9 cellular contexts compared by ENCODE assay signal in the genomic region with DNA sequence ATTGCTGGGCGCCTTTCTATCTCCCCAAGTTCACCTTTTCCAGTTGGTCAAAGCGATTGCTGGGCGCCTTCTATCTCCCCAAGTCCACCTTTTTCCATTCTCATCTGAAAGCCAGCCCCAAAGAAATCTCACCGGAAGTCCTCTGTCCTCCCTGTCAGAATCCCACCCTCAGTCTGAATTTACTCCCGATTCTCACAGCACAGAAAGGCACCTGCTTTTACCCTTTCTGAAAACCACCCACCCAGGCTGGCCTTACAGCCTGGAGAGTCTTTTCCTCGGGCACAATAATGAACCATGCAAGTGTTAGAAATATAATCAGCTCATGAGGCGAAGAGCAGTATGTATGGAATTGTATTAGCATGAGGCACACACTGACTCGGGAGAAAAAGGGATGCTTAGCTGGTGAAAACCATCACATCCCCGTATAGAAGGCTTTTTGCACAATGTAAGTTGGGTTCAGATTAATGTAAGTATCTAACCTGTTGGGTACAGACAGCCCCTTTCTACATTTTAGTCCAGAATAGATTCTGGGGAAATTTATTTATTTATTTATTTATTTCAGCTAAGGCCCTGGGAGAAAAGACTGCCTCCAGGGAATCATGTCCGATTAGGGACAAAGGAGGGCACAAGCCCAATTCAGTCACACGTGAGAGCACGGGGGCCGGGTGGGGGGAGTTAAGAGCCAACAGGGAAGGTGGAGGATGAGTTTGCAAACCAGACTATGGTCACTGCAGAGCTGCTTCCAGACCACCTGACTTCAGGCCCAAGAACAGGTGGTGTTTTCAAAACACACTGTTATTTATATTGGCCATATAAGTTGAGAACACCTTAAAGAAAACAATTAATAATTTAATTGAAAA. TPM values are rescaled to one million over a fixed set of nuclear protein-coding genes. Genes with fewer than 3 reads are reported as not detected.
A peak's percentile ranks its signal among the peaks of the same experiment; 100 is the strongest.
DNase-seq lines count a peak whose midpoint lies in the region; ATAC-seq and TF ChIP-seq lines count a peak whose summit lies in the region.
"Had no signal": no experiment of that assay in that cellular context is flagged by ENCODE, and none has a peak within 500 bp of the region (broad histone marks: within the 10 kb centered on the region; RNA-seq: fewer than 3 reads in every experiment).

No MANE protein-coding gene starts in this region.

- H3K27me3 Mint-ChIP-seq in activated T-cell treated with anti-CD3 and anti-CD28 coated beads, Interleukin-2, amount 50 U/mL, for 24 hours = peaks cover 42% of the 10 kb centered on the region

- H3K9ac ChIP-seq in mucosa of rectum (ENCODE audit: low read depth in 1 of 2, low read length in 2 of 2) = peak overlapping the region in 1 of 2 donors; percentile 77

- H3K27me3 ChIP-seq in cardiac muscle cell (peaks cover 38% of the 10 kb centered on the region), mucosa of rectum (ENCODE audit: control insufficient read depth in 2 of 2, insufficient read depth in 2 of 2, low read length in 2 of 2) (no peaks in the 10 kb centered on the region), upper lobe of right lung (no peaks in the 10 kb centered on the region)

- H3K4me3 Mint-ChIP-seq in activated T-cell treated with anti-CD3 and anti-CD28 coated beads, Interleukin-2, amount 50 U/mL, for 24 hours = no peak overlapping the region
- H3K4me3 Mint-ChIP-seq: activated T-helper 1 cell treated with anti-CD3 and anti-CD28 coated beads, Interleukin-12 subunit alpha, Interleukin-12 subunit beta, Interleukin-2, Interleukin-4 antibody, amounts not matched to agents 30 ng/mL and 10 ng/mL and 1 ng/mL, durations not matched to agents 14 hours and 24 hours and 36 hours had no signal

- TF ChIP-seq CTCF in cardiac muscle cell (IDR thresholded peaks at IDR 0.05; ENCODE audit: low read depth, low read length) (no peak), upper lobe of right lung (IDR thresholded peaks at IDR 0.05) (no peak)

- no peak overlapping the region for H3K4me3 ChIP-seq in cardiac muscle cell
- H3K4me3 ChIP-seq in mucosa of rectum (ENCODE audit: low read length in 2 of 2) = peak overlapping the region; percentile 66 to 67
- H3K4me3 ChIP-seq in upper lobe of right lung = peak overlapping the region; percentile 71

- intact Hi-C loops in Right ventricle myocardium superior (cut with DNase I) (no loop called here), upper lobe of right lung (cut with DNase I) (no loop called here)

- peak overlapping the region; percentile 93 for H3K27ac ChIP-seq in cardiac muscle cell
- peak overlapping the region; percentile 88 for H3K27ac ChIP-seq in cingulate gyrus (ENCODE audit: low read depth, low read length)
- H3K27ac ChIP-seq in mucosa of rectum (ENCODE audit: low read depth in 2 of 2, low read length in 2 of 2) = peak overlapping the region; percentile 83 to 88
- H3K27ac ChIP-seq in upper lobe of right lung = peak overlapping the region; percentile 91

- peaks cover 4% of the 10 kb centered on the region for H3K4me1 Mint-ChIP-seq in activated T-cell treated with anti-CD3 and anti-CD28 coated beads, Interleukin-2, amount 50 U/mL, for 24 hours (ENCODE audit: low read depth)

- no peaks in the 10 kb centered on the region for H3K9me3 ChIP-seq in cardiac muscle cell (ENCODE audit: low read depth)
- H3K9me3 ChIP-seq in mucosa of rectum (ENCODE audit: control insufficient read depth in 2 of 2, low read length in 2 of 2) = no peaks in the 10 kb centered on the region
- no peaks in the 10 kb centered on the region for H3K9me3 ChIP-seq in upper lobe of right lung

- ATAC-seq in Right ventricle myocardium superior (ENCODE audit: poor library complexity) (no peak), upper lobe of right lung (no peak), GM18519 (IDR thresholded peaks at IDR 0.05; ENCODE audit: low FRiP score, unreplicated experiment) (no peak)

- no peak overlapping the region for H3K27ac Mint-ChIP-seq in activated T-cell treated with anti-CD3 and anti-CD28 coated beads, Interleukin-2, amount 50 U/mL, for 24 hours
- H3K27ac Mint-ChIP-seq: activated T-helper 1 cell treated with anti-CD3 and anti-CD28 coated beads, Interleukin-12 subunit alpha, Interleukin-12 subunit beta, Interleukin-2, Interleukin-4 antibody, amounts not matched to agents 30 ng/mL and 10 ng/mL and 1 ng/mL, durations not matched to agents 14 hours and 24 hours and 36 hours had no signal

- DNase-seq in cardiac muscle cell (ENCODE audit: low read depth in 1 of 2, low spot score in 1 of 2) (no peak), Right ventricle myocardium superior (no peak), upper lobe of right lung (no peak), NOMO-1 (lab: John Stamatoyannopoulos, UW; ENCODE audit: unreplicated experiment in 2 of 2) (no peak)
- DNase-seq in activated T-cell treated with anti-CD3 and anti-CD28 coated beads, Interleukin-2, amount 50 U/mL, for 24 hours = no peak

- no peaks in the 10 kb centered on the region for H3K9me3 Mint-ChIP-seq in activated T-cell treated with anti-CD3 and anti-CD28 coated beads, Interleukin-2, amount 50 U/mL, for 24 hours
- H3K9me3 Mint-ChIP-seq: activated T-helper 1 cell treated with anti-CD3 and anti-CD28 coated beads, Interleukin-12 subunit alpha, Interleukin-12 subunit beta, Interleukin-2, Interleukin-4 antibody, amounts not matched to agents 30 ng/mL and 10 ng/mL and 1 ng/mL, durations not matched to agents 14 hours and 24 hours and 36 hours had no signal

- peaks cover 64% of the 10 kb centered on the region for H3K4me1 ChIP-seq in cardiac muscle cell (ENCODE audit: low read depth)
- H3K4me1 ChIP-seq in mucosa of rectum (ENCODE audit: control insufficient read depth in 2 of 2, insufficient read depth in 2 of 2, low read length in 2 of 2) = peaks cover 28 to 55% of the 10 kb centered on the region in 2 donors
- H3K4me1 ChIP-seq in upper lobe of right lung = peaks cover 57% of the 10 kb centered on the region

- H3K36me3 ChIP-seq in cardiac muscle cell (no peaks in the 10 kb centered on the region), mucosa of rectum (ENCODE audit: control insufficient read depth in 2 of 2, insufficient read depth in 2 of 2, low read length in 2 of 2) (no peaks in the 10 kb centered on the region), upper lobe of right lung (no peaks in the 10 kb centered on the region)

- no peaks in the 10 kb centered on the region for H3K36me3 Mint-ChIP-seq in activated T-cell treated with anti-CD3 and anti-CD28 coated beads, Interleukin-2, amount 50 U/mL, for 24 hours (ENCODE audit: low read depth)

RNA-seq across cellular contexts. Expression of a gene that starts 1.4 kb away (rescaled TPM):
- 6.6 and 12.2 TPM in 2 replicates for total RNA-seq in cardiac muscle cell
- 6.7 and 8.4 TPM in 2 replicates for polyA plus RNA-seq in cardiac muscle cell
- total RNA-seq in Right ventricle myocardium superior = 8.3 TPM
- total RNA-seq in upper lobe of right lung = 29.0 TPM
